In the genomic region with DNA sequence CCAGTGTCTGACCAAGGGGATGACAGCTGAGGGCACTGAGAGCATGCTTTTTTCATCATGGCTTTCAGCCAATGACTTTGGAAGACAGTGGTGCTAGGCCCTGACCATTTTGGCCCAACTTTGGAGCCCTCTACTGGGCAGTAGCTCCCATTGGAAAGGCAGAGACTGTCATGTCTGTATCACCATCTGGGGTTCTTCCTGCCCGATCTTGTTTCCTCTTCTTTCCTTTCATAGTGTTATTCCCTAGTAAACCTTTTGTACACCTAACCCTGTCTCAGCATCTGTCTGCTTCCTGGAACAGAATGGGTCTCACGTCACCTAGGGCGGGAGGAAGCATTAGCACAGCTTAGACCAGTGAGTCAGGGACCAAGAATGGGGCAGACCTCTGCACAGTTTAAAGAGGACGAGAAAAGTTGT, we compare ENCODE assay signal across 10 cellular contexts.
DNase-seq lines count a peak whose midpoint lies in the region; ATAC-seq and TF ChIP-seq lines count a peak whose summit lies in the region.
"Had no signal": no experiment of that assay in that cellular context is flagged by ENCODE, and none has a peak within 500 bp of the region (broad histone marks: within the 10 kb centered on the region; RNA-seq: fewer than 3 reads in every experiment).

No MANE protein-coding gene starts in this region.

- CTCF ChIA-PET in activated CD8-positive, alpha-beta T cell treated with anti-CD3 and anti-CD28 coated beads for 36 hours (lab: Charles Lee) = interaction anchor here (2.9 kb wide), 1 partner anchor 192 kb away, joined by 16 read pairs; no protein-coding TSS in a partner anchor
- CTCF ChIA-PET in activated CD8-positive, alpha-beta T cell treated with anti-CD3 and anti-CD28 coated beads, Interleukin-2, amount 10 ng/mL, durations not matched to agents 7 days and 5 days (lab: Charles Lee) = no interaction called here
- CTCF ChIA-PET in OCI-LY7 (lab: Charles Lee; ENCODE audit: unreplicated experiment) = no interaction called here

- no peak for TF ChIP-seq POLR2A in upper lobe of left lung (IDR thresholded peaks at IDR 0.05)

- H3K27me3 ChIP-seq in upper lobe of left lung = no peaks in the 10 kb centered on the region
- H3K27me3 ChIP-seq: BLaER1 had no signal

- no TSS peak for BruUV-seq in OCI-LY7 (replicated peaks; lab: Mats Ljungman, UMichigan)

- no peak overlapping the region for H3K27ac Mint-ChIP-seq in activated CD8-positive, alpha-beta T cell treated with anti-CD3 and anti-CD28 coated beads for 36 hours
- no peak overlapping the region for H3K27ac Mint-ChIP-seq in activated CD8-positive, alpha-beta T cell treated with anti-CD3 and anti-CD28 coated beads, Interleukin-2, amount 10 ng/mL, durations not matched to agents 7 days and 5 days
- H3K27ac Mint-ChIP-seq: activated T-cell treated with anti-CD3 and anti-CD28 coated beads, Interleukin-2, amount 50 U/mL, for 72 hours had no signal

- no peak overlapping the region for H3K4me2 ChIP-seq in OCI-LY7 (ENCODE audit: low read length)
- H3K4me2 ChIP-seq: BLaER1 had no signal

- H3K27me3 Mint-ChIP-seq in activated CD8-positive, alpha-beta T cell treated with anti-CD3 and anti-CD28 coated beads for 36 hours = peaks cover 3% of the 10 kb centered on the region
- H3K27me3 Mint-ChIP-seq in activated CD8-positive, alpha-beta T cell treated with anti-CD3 and anti-CD28 coated beads, Interleukin-2, amount 10 ng/mL, durations not matched to agents 7 days and 5 days (ENCODE audit: low read depth) = peaks cover 5% of the 10 kb centered on the region

- intact Hi-C loops in activated CD8-positive, alpha-beta T cell treated with anti-CD3 and anti-CD28 coated beads for 36 hours (cut with micrococcal nuclease) = no loop called here
- intact Hi-C loops in OCI-LY7 (cut with micrococcal nuclease; ENCODE audit: unreplicated experiment) = loop anchor here (10.0 kb wide), 1 partner anchor 194 kb away; no protein-coding TSS in a partner anchor

- H3K9me2 ChIP-seq in OCI-LY7 (ENCODE audit: insufficient read depth, low read length) = no peaks in the 10 kb centered on the region

- no peak for ATAC-seq in activated CD8-positive, alpha-beta T cell treated with anti-CD3 and anti-CD28 coated beads for 36 hours
- no peak for ATAC-seq in activated CD8-positive, alpha-beta T cell treated with anti-CD3 and anti-CD28 coated beads, Interleukin-2, amount 10 ng/mL, durations not matched to agents 7 days and 5 days
- peak; percentile 51 to 77 for ATAC-seq in upper lobe of left lung (ENCODE audit: low FRiP score in 2 of 2)
- no peak for ATAC-seq in GM21390 (IDR thresholded peaks at IDR 0.05; ENCODE audit: unreplicated experiment)
- ATAC-seq: activated T-cell treated with anti-CD3 and anti-CD28 coated beads, Interleukin-2, amount 50 U/mL, for 72 hours had no signal

- no peak overlapping the region for H3K27ac ChIP-seq in OCI-LY7 (ENCODE audit: low read depth, low read length, poor library complexity, severe bottlenecking)
- H3K27ac ChIP-seq in upper lobe of left lung = no peak overlapping the region
- H3K27ac ChIP-seq: BLaER1 had no signal

- H3K4me3 ChIP-seq in OCI-LY7 (ENCODE audit: low read depth, low read length, poor library complexity, severe bottlenecking) (no peak overlapping the region), upper lobe of left lung (no peak overlapping the region)
- H3K4me3 ChIP-seq: BLaER1 had no signal

- H3K36me3 Mint-ChIP-seq in activated CD8-positive, alpha-beta T cell treated with anti-CD3 and anti-CD28 coated beads for 36 hours (ENCODE audit: low read depth) = no peaks in the 10 kb centered on the region
- H3K36me3 Mint-ChIP-seq in activated CD8-positive, alpha-beta T cell treated with anti-CD3 and anti-CD28 coated beads, Interleukin-2, amount 10 ng/mL, durations not matched to agents 7 days and 5 days (ENCODE audit: low read depth) = no peaks in the 10 kb centered on the region

- no peaks in the 10 kb centered on the region for H3K4me1 ChIP-seq in OCI-LY7 (ENCODE audit: insufficient read depth, low read length, poor library complexity, severe bottlenecking)
- no peaks in the 10 kb centered on the region for H3K4me1 ChIP-seq in upper lobe of left lung
- H3K4me1 ChIP-seq: BLaER1 had no signal

- DNase-seq in activated CD8-positive, alpha-beta T cell treated with anti-CD3 and anti-CD28 coated beads for 36 hours = peak; percentile 3
- no peak for DNase-seq in activated CD8-positive, alpha-beta T cell treated with anti-CD3 and anti-CD28 coated beads, Interleukin-2, amount 10 ng/mL, durations not matched to agents 7 days and 5 days
- no peak for DNase-seq in OCI-LY7 (ENCODE audit: low spot score)
- DNase-seq in fibroblast of peridontal ligament (ENCODE audit: extremely low read depth) = peak; percentile 0
- DNase-seq in upper lobe of left lung = no peak
- DNase-seq in activated effector memory CD4-positive, alpha-beta T cell treated with anti-CD3 and anti-CD28 coated beads, Interleukin-2, amount 50 U/mL, for 16 hours = no peak
- no peak for DNase-seq in activated gamma-delta T cell treated with Interleukin-2 at 50 U/mL for 16 hours

- TF ChIP-seq CTCF in activated CD8-positive, alpha-beta T cell treated with anti-CD3 and anti-CD28 coated beads for 36 hours (IDR thresholded peaks at IDR 0.05) = no peak
- TF ChIP-seq CTCF in OCI-LY7 (conservative IDR thresholded peaks at IDR 0.05; ENCODE audit: low read length) (peak; percentile 44), upper lobe of left lung (IDR thresholded peaks at IDR 0.05) (no peak)

- no peaks in the 10 kb centered on the region for H3K9me3 Mint-ChIP-seq in activated CD8-positive, alpha-beta T cell treated with anti-CD3 and anti-CD28 coated beads for 36 hours
- no peaks in the 10 kb centered on the region for H3K9me3 Mint-ChIP-seq in activated CD8-positive, alpha-beta T cell treated with anti-CD3 and anti-CD28 coated beads, Interleukin-2, amount 10 ng/mL, durations not matched to agents 7 days and 5 days (ENCODE audit: insufficient read depth)
- H3K9me3 Mint-ChIP-seq: activated T-cell treated with anti-CD3 and anti-CD28 coated beads, Interleukin-2, amount 50 U/mL, for 72 hours had no signal

- no peak for TF ChIP-seq EP300 in upper lobe of left lung (IDR thresholded peaks at IDR 0.05)

- H3K79me2 ChIP-seq in OCI-LY7 (ENCODE audit: insufficient read depth, low read depth, low read length) = no peaks in the 10 kb centered on the region

- 89 to 93% methylated on average over 4 of the region's 4 CpGs for WGBS in upper lobe of left lung, 2 donors

- no peak overlapping the region for H2AFZ ChIP-seq in OCI-LY7 (ENCODE audit: low read length)

- POLR2A ChIA-PET in activated CD8-positive, alpha-beta T cell treated with anti-CD3 and anti-CD28 coated beads for 36 hours (lab: Charles Lee) = no interaction called here
- POLR2A ChIA-PET in activated CD8-positive, alpha-beta T cell treated with anti-CD3 and anti-CD28 coated beads, Interleukin-2, amount 10 ng/mL, durations not matched to agents 7 days and 5 days (lab: Charles Lee) = no interaction called here
- POLR2A ChIA-PET in OCI-LY7 (lab: Charles Lee) = interaction anchor here (0.6 kb wide), 1 partner anchor 32 kb away, joined by 3 read pairs; no protein-coding TSS in a partner anchor

- H3K4me3 Mint-ChIP-seq in activated CD8-positive, alpha-beta T cell treated with anti-CD3 and anti-CD28 coated beads for 36 hours = no peak overlapping the region
- H3K4me3 Mint-ChIP-seq in activated CD8-positive, alpha-beta T cell treated with anti-CD3 and anti-CD28 coated beads, Interleukin-2, amount 10 ng/mL, durations not matched to agents 7 days and 5 days = no peak overlapping the region
- H3K4me3 Mint-ChIP-seq: activated T-cell treated with anti-CD3 and anti-CD28 coated beads, Interleukin-2, amount 50 U/mL, for 72 hours had no signal

- no peaks in the 10 kb centered on the region for H3K4me1 Mint-ChIP-seq in activated CD8-positive, alpha-beta T cell treated with anti-CD3 and anti-CD28 coated beads for 36 hours (ENCODE audit: low read depth)
- H3K4me1 Mint-ChIP-seq in activated CD8-positive, alpha-beta T cell treated with anti-CD3 and anti-CD28 coated beads, Interleukin-2, amount 10 ng/mL, durations not matched to agents 7 days and 5 days (ENCODE audit: low read depth) = no peaks in the 10 kb centered on the region

- H3K36me3 ChIP-seq in OCI-LY7 (ENCODE audit: insufficient read depth, low read length) (no peaks in the 10 kb centered on the region), upper lobe of left lung (no peaks in the 10 kb centered on the region)
- H3K36me3 ChIP-seq: BLaER1 had no signal

- H3K9me3 ChIP-seq in OCI-LY7 (ENCODE audit: low read length) (no peaks in the 10 kb centered on the region), upper lobe of left lung (no peaks in the 10 kb centered on the region)

- no peaks in the 10 kb centered on the region for H4K20me1 ChIP-seq in OCI-LY7 (ENCODE audit: insufficient read depth, low read length)
- H4K20me1 ChIP-seq: BLaER1 had no signal

Comparison
In these comparisons a context has a peak if more than half of its experiments do, and no peak if none do; other contexts are left out.
1. DNase-seq: peak in activated CD8-positive, alpha-beta T cell treated with anti-CD3 and anti-CD28 coated beads for 36 hours (single experiment) and fibroblast of peridontal ligament (single experiment); none in activated CD8-positive, alpha-beta T cell treated with anti-CD3 and anti-CD28 coated beads, Interleukin-2, amount 10 ng/mL, durations not matched to agents 7 days and 5 days (single experiment), OCI-LY7 (single experiment), upper lobe of left lung (0 of 2), activated effector memory CD4-positive, alpha-beta T cell treated with anti-CD3 and anti-CD28 coated beads, Interleukin-2, amount 50 U/mL, for 16 hours (single experiment) and activated gamma-delta T cell treated with Interleukin-2 at 50 U/mL for 16 hours (single experiment).
2. ATAC-seq: peak in upper lobe of left lung (2 of 2); none in activated CD8-positive, alpha-beta T cell treated with anti-CD3 and anti-CD28 coated beads for 36 hours (single experiment), activated CD8-positive, alpha-beta T cell treated with anti-CD3 and anti-CD28 coated beads, Interleukin-2, amount 10 ng/mL, durations not matched to agents 7 days and 5 days (single experiment) and GM21390 (single experiment).